ENCODE assay signal across 10 cellular contexts in the genomic region with DNA sequence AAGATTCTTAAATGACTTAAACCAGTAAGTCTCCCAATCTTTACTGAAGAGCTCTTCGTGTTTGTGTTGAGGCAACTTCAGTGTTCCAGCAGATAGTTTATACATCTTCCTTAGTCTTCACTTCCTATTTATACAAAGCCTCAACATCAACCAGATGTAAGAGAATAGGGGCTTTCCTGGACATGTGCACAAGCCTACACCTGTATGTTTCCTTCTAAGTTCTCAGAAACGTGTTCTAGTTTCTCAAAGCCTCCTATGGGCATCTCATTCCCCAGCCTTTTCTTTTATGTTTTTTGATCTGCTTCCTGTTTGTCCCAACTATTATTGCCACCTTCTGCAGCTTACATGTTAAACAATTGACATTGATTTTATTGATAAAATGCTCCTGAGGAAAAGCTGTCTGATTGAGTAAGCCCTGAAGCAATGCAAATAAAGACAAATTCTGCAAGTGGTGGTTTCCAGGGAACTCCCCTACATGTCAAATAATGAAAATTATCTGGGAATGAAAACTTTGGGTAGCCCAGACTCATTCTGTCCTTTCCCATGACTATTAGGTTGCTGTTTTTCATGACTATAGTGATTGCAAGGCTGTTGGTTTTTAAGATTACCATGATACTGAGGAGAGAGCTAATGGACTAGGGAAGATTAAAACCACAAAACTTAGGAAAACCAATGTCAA.
DNase-seq lines count a peak whose midpoint lies in the region; ATAC-seq, FAIRE-seq and TF ChIP-seq lines count a peak whose summit lies in the region.
"Had no signal": no experiment of that assay in that cellular context is flagged by ENCODE, and none has a peak within 500 bp of the region (broad histone marks: within the 10 kb centered on the region; RNA-seq: fewer than 3 reads in every experiment).

No MANE protein-coding gene starts in this region.

- H3K4me3 Mint-ChIP-seq in activated CD8-positive, alpha-beta T cell treated with anti-CD3 and anti-CD28 coated beads for 36 hours = no peak overlapping the region
- H3K4me3 Mint-ChIP-seq: neural crest cell had no signal

- H3K9me3 Mint-ChIP-seq in activated CD8-positive, alpha-beta T cell treated with anti-CD3 and anti-CD28 coated beads for 36 hours = peaks cover 12% of the 10 kb centered on the region

- H3K4me1 Mint-ChIP-seq in activated CD8-positive, alpha-beta T cell treated with anti-CD3 and anti-CD28 coated beads for 36 hours (ENCODE audit: low read depth) = peaks cover 5% of the 10 kb centered on the region

- POLR2A ChIA-PET in activated CD8-positive, alpha-beta T cell treated with anti-CD3 and anti-CD28 coated beads for 36 hours (lab: Charles Lee) = no interaction called here

- H3K9ac ChIP-seq in OCI-LY3 (ENCODE audit: low read length) = peak overlapping the region; percentile 70; the same call in 1 of the 2 replicates
- H3K9ac ChIP-seq: BLaER1 treated with 17β-estradiol and CSF1 and Interleukin-3, amounts not matched to agents 10 nM and 100 nM had no signal

- H3K36me3 ChIP-seq in OCI-LY3 (replicated peaks; ENCODE audit: low read depth, low read length) (peaks cover 23% of the 10 kb centered on the region), right lobe of liver (no peaks in the 10 kb centered on the region)
- H3K36me3 ChIP-seq: BLaER1 treated with 17β-estradiol and CSF1 and Interleukin-3, amounts not matched to agents 10 nM and 100 nM had no signal

- H3K27ac Mint-ChIP-seq in activated CD8-positive, alpha-beta T cell treated with anti-CD3 and anti-CD28 coated beads for 36 hours = no peak overlapping the region

- H3K9me3 ChIP-seq in OCI-LY3 (ENCODE audit: insufficient read depth, low read length) (peaks cover 8% of the 10 kb centered on the region), right lobe of liver (no peaks in the 10 kb centered on the region)

- no peaks in the 10 kb centered on the region for H3K27me3 ChIP-seq in OCI-LY3 (ENCODE audit: low read depth, low read length)
- H3K27me3 ChIP-seq in right lobe of liver = no peaks in the 10 kb centered on the region
- H3K27me3 ChIP-seq: BLaER1 treated with 17β-estradiol and CSF1 and Interleukin-3, amounts not matched to agents 10 nM and 100 nM had no signal

- intact Hi-C loops in right lobe of liver (cut with DNase I) = no loop called here
- intact Hi-C loops in activated CD8-positive, alpha-beta T cell treated with anti-CD3 and anti-CD28 coated beads for 36 hours (cut with micrococcal nuclease) = no loop called here

- ATAC-seq in GM19324 (IDR thresholded peaks at IDR 0.05; ENCODE audit: low FRiP score, unreplicated experiment) (peak; percentile 39), HG02840 (IDR thresholded peaks at IDR 0.05; ENCODE audit: low FRiP score, unreplicated experiment) (peak; percentile 62), right lobe of liver (no peak)
- no peak for ATAC-seq in activated CD8-positive, alpha-beta T cell treated with anti-CD3 and anti-CD28 coated beads for 36 hours

- CTCF ChIA-PET in activated CD8-positive, alpha-beta T cell treated with anti-CD3 and anti-CD28 coated beads for 36 hours (lab: Charles Lee) = no interaction called here

- WGBS in right lobe of liver (ENCODE audit: insufficient coverage, low coverage, low lambda C conversion rate, missing lambda C conversion rate) = 46% methylated on average over 2 of the region's 2 CpGs

- no peaks in the 10 kb centered on the region for H3K79me2 ChIP-seq in OCI-LY3 (ENCODE audit: low read length)

- TF ChIP-seq POLR2A in GM12891 (IDR thresholded peaks at IDR 0.05; ENCODE audit: low read depth, low read length) (no peak), right lobe of liver (IDR thresholded peaks at IDR 0.05) (no peak)

- 0 out of 2 replicates have a peak overlapping the region, but pooled peaks have one; percentile 29 for H2AFZ ChIP-seq in OCI-LY3 (ENCODE audit: low read depth, low read length)

- peaks cover 44% of the 10 kb centered on the region for H3K4me1 ChIP-seq in OCI-LY3 (ENCODE audit: low read length)
- H3K4me1 ChIP-seq in right lobe of liver = no peaks in the 10 kb centered on the region

- peak overlapping the region; percentile 72 for H3K4me2 ChIP-seq in OCI-LY3 (ENCODE audit: low read length)

- TF ChIP-seq CTCF in OCI-LY3 (IDR thresholded peaks at IDR 0.05; ENCODE audit: low read depth, low read length) (no peak), right lobe of liver (IDR thresholded peaks at IDR 0.05) (no peak)
- TF ChIP-seq CTCF in activated CD8-positive, alpha-beta T cell treated with anti-CD3 and anti-CD28 coated beads for 36 hours (IDR thresholded peaks at IDR 0.05) = no peak

- H3K36me3 Mint-ChIP-seq in activated CD8-positive, alpha-beta T cell treated with anti-CD3 and anti-CD28 coated beads for 36 hours (ENCODE audit: low read depth) = no peaks in the 10 kb centered on the region

- H3K4me3 ChIP-seq in OCI-LY3 (ENCODE audit: low read length) (peak overlapping the region; percentile 65), right lobe of liver (no peak overlapping the region)
- H3K4me3 ChIP-seq: BLaER1 treated with 17β-estradiol and CSF1 and Interleukin-3, amounts not matched to agents 10 nM and 100 nM had no signal

- peak overlapping the region; percentile 98 for H3K27ac ChIP-seq in OCI-LY3 (ENCODE audit: low read length)
- no peak overlapping the region for H3K27ac ChIP-seq in right lobe of liver

- FAIRE-seq in GM12891 (lab: Jason Lieb, UNC) = no peak

- DNase-seq in GM12891 (ENCODE audit: insufficient read length, low spot score) = no peak
- no peak for DNase-seq in right lobe of liver
- DNase-seq in cerebellar nuclear complex (lab: John Stamatoyannopoulos, UW) = no peak
- no peak for DNase-seq in activated CD8-positive, alpha-beta T cell treated with anti-CD3 and anti-CD28 coated beads for 36 hours
- no peak for DNase-seq in NCI-H1105 (lab: John Stamatoyannopoulos, UW)

- H4K20me1 ChIP-seq in OCI-LY3 (ENCODE audit: insufficient read depth, low read length) = no peaks in the 10 kb centered on the region
- H4K20me1 ChIP-seq: BLaER1 treated with 17β-estradiol and CSF1 and Interleukin-3, amounts not matched to agents 10 nM and 100 nM had no signal

- H3K27me3 Mint-ChIP-seq in activated CD8-positive, alpha-beta T cell treated with anti-CD3 and anti-CD28 coated beads for 36 hours = no peaks in the 10 kb centered on the region

TF ChIP-seq in GM12891, 5 proteins besides CTCF, POLR2A, EP300 and RAD21:
- TF ChIP-seq TAF1 (IDR thresholded peaks at IDR 0.05; ENCODE audit: low read depth, low read length) = no peak
- TF ChIP-seq POLR2AphosphoS5 (IDR thresholded peaks at IDR 0.05; ENCODE audit: low read depth, low read length) = no peak
- TF ChIP-seq SPI1 (IDR thresholded peaks at IDR 0.05; ENCODE audit: low read depth, low read length) = peak; percentile 79
- no peak for TF ChIP-seq PAX5 (IDR thresholded peaks at IDR 0.05; ENCODE audit: insufficient read depth, low read length, severe bottlenecking)
- TF ChIP-seq POU2F2 (IDR thresholded peaks at IDR 0.05; ENCODE audit: low read depth, low read length) = no peak

Comparison
In these comparisons a context has a peak if more than half of its experiments do, and no peak if none do; other contexts are left out.
1. ATAC-seq: peak in GM19324 (single experiment) and HG02840 (single experiment); none in right lobe of liver (0 of 4) and activated CD8-positive, alpha-beta T cell treated with anti-CD3 and anti-CD28 coated beads for 36 hours (single experiment).